10 cellular contexts compared by ENCODE assay signal in genomic region chr2:222842517-222843174, GRCh38. TPM values are rescaled to one million over a fixed set of nuclear protein-coding genes. Genes with fewer than 3 reads are reported as not detected.
A peak's percentile ranks its signal among the peaks of the same experiment; 100 is the strongest.
DNase-seq lines count a peak whose midpoint lies in the region; TF ChIP-seq lines count a peak whose summit lies in the region.
"Had no signal": no experiment of that assay in that cellular context is flagged by ENCODE, and none has a peak within 500 bp of the region (broad histone marks: within the 10 kb centered on the region; RNA-seq: fewer than 3 reads in every experiment).

No MANE protein-coding gene starts in this region.

- no peaks in the 10 kb centered on the region for H3K9me3 ChIP-seq in PC-9 (ENCODE audit: insufficient read depth, low read depth)
- no peaks in the 10 kb centered on the region for H3K9me3 ChIP-seq in stomach

- intact Hi-C loops in PC-9 (cut with micrococcal nuclease; ENCODE audit: unreplicated experiment) (loop anchor here (1.0 to 5.0 kb wide), 3 partner anchors 18 to 54 kb away; no protein-coding TSS in a partner anchor), stomach (cut with DNase I; ENCODE audit: low total_unique reads) (no loop called here)

- H3K27ac ChIP-seq in PC-9 (peak overlapping the region; percentile 81), stomach (peak overlapping the region; percentile 30 to 80 (median 43)), RWPE1 (no peak overlapping the region)
- H3K27ac ChIP-seq: KMS-11 had no signal

- CTCF ChIA-PET in PC-9 (lab: Charles Lee) (interaction anchor here (0.5 to 1.7 kb wide), 8 partner anchors 17 to 1101 kb away, joined by 3 to 10 read pairs (median 5); no protein-coding TSS in a partner anchor), RWPE1 (lab: Yijun Ruan, JAX) (no interaction called here)

- TF ChIP-seq EP300 in stomach (IDR thresholded peaks at IDR 0.05), result no peak

- peaks cover 8% of the 10 kb centered on the region; the same call in 1 of the 2 replicates for H3K79me2 ChIP-seq in PC-9 (ENCODE audit: low read depth)

- no peaks in the 10 kb centered on the region for H3K9me2 ChIP-seq in PC-9 (ENCODE audit: insufficient read depth)

- H3K36me3 ChIP-seq in PC-9 (ENCODE audit: low read depth) (no peaks in the 10 kb centered on the region), stomach (no peaks in the 10 kb centered on the region)

- H3K4me3 ChIP-seq in PC-9 (peak overlapping the region; percentile 21; the same call in 1 of the 2 replicates), fibroblast of pulmonary artery (replicated peaks; ENCODE audit: low read depth, low read length) (peak overlapping the region; percentile 13), stomach (no peak overlapping the region)

- TF ChIP-seq POLR2A in stomach (IDR thresholded peaks at IDR 0.05), result no peak

- 23 to 41% (median 26%) methylated on average over 3 of the region's 3 CpGs for WGBS in stomach, 5 donors

- H4K20me1 ChIP-seq in PC-9 (ENCODE audit: insufficient read depth), result no peaks in the 10 kb centered on the region

- H3K27me3 ChIP-seq in PC-9 (ENCODE audit: insufficient read depth, low read depth) (no peaks in the 10 kb centered on the region), stomach (no peaks in the 10 kb centered on the region)

- H3K4me2 ChIP-seq in PC-9, result peak overlapping the region; percentile 62
- H3K4me2 ChIP-seq: KMS-11 had no signal

- H2AFZ ChIP-seq in PC-9, result peak overlapping the region; percentile 15

- H3K4me1 ChIP-seq in PC-9 (replicated peaks; ENCODE audit: insufficient read depth) (peaks cover 90% of the 10 kb centered on the region), stomach (peaks cover 2 to 51% (median 9%) of the 10 kb centered on the region in 4 donors)

- H3F3A ChIP-seq in PC-9 (ENCODE audit: insufficient read depth, low read depth), result peaks cover 53% of the 10 kb centered on the region

- POLR2A ChIA-PET in PC-9 (lab: Charles Lee; ENCODE audit: unreplicated experiment), result interaction anchor here (0.5 to 1.2 kb wide), 10 partner anchors 7 to 1201 kb away, joined by 3 to 19 read pairs (median 4); no protein-coding TSS in a partner anchor
- POLR2A ChIA-PET in RWPE1 (lab: Yijun Ruan, JAX; ENCODE audit: low non-redundant PET), result no interaction called here

- TF ChIP-seq CTCF in PC-9 (conservative IDR thresholded peaks at IDR 0.05) (no peak; the same call in 1 of the 2 replicates), fibroblast of pulmonary artery (IDR thresholded peaks at IDR 0.05; ENCODE audit: low read length, missing control alignments) (no peak), stomach (IDR thresholded peaks at IDR 0.05) (no peak), RWPE1 (conservative IDR thresholded peaks at IDR 0.05; ENCODE audit: low read depth) (no peak)

- DNase-seq in NCI-H510A treated with DMSO at 0.1 percent for 48 hours (lab: John Stamatoyannopoulos, UW) (peak; percentile 62), NCI-H510A (lab: John Stamatoyannopoulos, UW) (no peak), PC-9 (peak in 1 of 2 experiments; percentile 100), fibroblast of pulmonary artery (ENCODE audit: low read depth) (peak; percentile 73), stomach (no peak), AG20443 (ENCODE audit: low spot score) (no peak), cerebellar cortex (ENCODE audit: low spot score) (no peak), RWPE1 (ENCODE audit: low spot score) (no peak)
- DNase-seq: T-cell had no signal

- BruUV-seq in PC-9 (replicated peaks; lab: Mats Ljungman, UMichigan), result TSS peak; percentile 57

RNA-seq across cellular contexts. Expression of gene ACSL3, which starts 18.2 kb away (rescaled TPM):
- 300 and 446 TPM in 2 replicates for total RNA-seq in PC-9 (2021)
- total RNA-seq in stomach, result 100 to 1,000 TPM in 2 of 5 donors, 10 to 100 TPM in 3; 13.4 to 234 (median 92.4) TPM
- polyA plus RNA-seq in stomach, result 10 to 100 TPM; 10.5 to 18.7 (median 17.7) TPM

Comparison
In these comparisons a context has a peak if more than half of its experiments do, and no peak if none do; other contexts are left out.
1. DNase-seq: peak in NCI-H510A treated with DMSO at 0.1 percent for 48 hours (single experiment) and fibroblast of pulmonary artery (single experiment); none in NCI-H510A (single experiment), stomach (single experiment), AG20443 (single experiment), cerebellar cortex (single experiment) and RWPE1 (single experiment).
2. H3K4me3 ChIP-seq: peak in PC-9 (single experiment) and fibroblast of pulmonary artery (single experiment); none in stomach (0 of 4).